In the genomic region with DNA sequence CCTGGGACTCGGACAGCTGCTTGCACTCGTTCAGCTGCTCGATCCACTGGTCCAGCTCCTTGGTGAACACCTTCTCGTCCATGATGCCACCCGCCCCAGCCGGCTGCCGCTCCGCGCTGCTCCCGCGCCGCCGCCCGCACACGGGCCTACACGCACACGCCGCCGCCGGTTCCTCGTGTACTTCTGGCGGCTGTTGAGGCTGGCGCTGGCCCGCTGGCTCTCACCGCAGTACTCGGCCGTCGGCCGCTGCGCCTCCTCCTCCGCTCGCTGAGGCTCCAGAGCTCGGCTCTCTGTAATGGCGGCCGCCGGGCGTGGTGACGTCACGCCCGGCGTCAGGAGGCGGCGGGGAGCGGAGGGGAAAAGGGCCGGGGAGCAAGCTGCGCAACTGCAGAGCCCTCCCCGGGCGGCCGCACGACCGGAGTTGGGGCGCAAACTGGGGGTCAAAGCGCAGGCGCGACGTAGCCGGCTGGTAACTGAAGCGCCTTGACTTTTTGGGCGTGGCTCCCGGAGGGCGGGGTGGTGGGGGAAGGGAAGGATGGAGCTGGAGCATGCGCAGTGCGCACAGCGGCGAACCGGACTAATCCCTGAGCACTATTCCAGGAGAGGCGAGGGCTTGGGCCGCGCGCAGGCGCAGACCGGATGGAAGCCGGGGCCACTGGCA, we compare ENCODE assay signal across 8 cellular contexts.
DNase-seq lines count a peak whose midpoint lies in the region; ATAC-seq and TF ChIP-seq lines count a peak whose summit lies in the region.

A gene (minus strand): TSS at position 294 of the 661 bp plus-strand sequence. CDS start 212 bp downstream, at position 82.

- peak within 1 kb of the TSS; percentile 99 for H3K4me3 Mint-ChIP-seq in central memory CD8-positive, alpha-beta T cell

- peak; percentile 94 for DNase-seq in AG09309 (ENCODE audit: low read depth)
- peak; percentile 95 to 97 for DNase-seq in NCI-H446 (lab: John Stamatoyannopoulos, UW)
- peak; percentile 98 for DNase-seq in activated CD4-positive, CD25-positive, alpha-beta regulatory T cell treated with anti-CD3 and anti-CD28 coated beads, Interleukin-2, amount 50 U/mL, for 16 hours (ENCODE audit: low read depth, low spot score)
- peak; percentile 99 for DNase-seq in central memory CD8-positive, alpha-beta T cell (ENCODE audit: low spot score in 2 of 2)
- peak; percentile 99 for DNase-seq in iris pigment epithelial cell (ENCODE audit: low read depth)
- DNase-seq in stimulated activated CD4-positive, alpha-beta T cell treated with anti-CD3 and anti-CD28 coated beads, Interleukin-12 subunit alpha, Interleukin-12 subunit beta, amount 100 ng/mL, for 4 hours = peak; percentile 99

- peak within 1 kb of the TSS; percentile 70 for H3K4me3 ChIP-seq in AG09309 (ENCODE audit: control insufficient read depth, low read depth, low read length)

- H3K4me1 Mint-ChIP-seq in central memory CD8-positive, alpha-beta T cell = peaks cover 52% of the 10 kb centered on the region

- peaks cover 22% of the 10 kb centered on the region for H3K36me3 Mint-ChIP-seq in central memory CD8-positive, alpha-beta T cell (ENCODE audit: insufficient read depth)

- no peaks in the 10 kb centered on the region for H3K27me3 Mint-ChIP-seq in central memory CD8-positive, alpha-beta T cell

- ATAC-seq in GM19025 (IDR thresholded peaks at IDR 0.05; ENCODE audit: low read depth, unreplicated experiment) (peak; percentile 78), HG03342 (IDR thresholded peaks at IDR 0.05; ENCODE audit: unreplicated experiment) (peak; percentile 80)
- peak; percentile 81 for ATAC-seq in central memory CD8-positive, alpha-beta T cell (replicated peaks; ENCODE audit: extremely low read depth, poor library complexity, severe bottlenecking)

- H3K27ac Mint-ChIP-seq in central memory CD8-positive, alpha-beta T cell (ENCODE audit: low read depth) = peak within 1 kb of the TSS; percentile 99

- no peaks in the 10 kb centered on the region for H3K9me3 Mint-ChIP-seq in central memory CD8-positive, alpha-beta T cell

- TF ChIP-seq CTCF in AG09309 (IDR thresholded peaks at IDR 0.05; ENCODE audit: control insufficient read depth, insufficient read depth, low read depth, low read length, missing control alignments) = no peak

Comparison
In these comparisons a context has a peak if more than half of its experiments do, and no peak if none do; other contexts are left out.
1. Peak in every context shown above with its lines: DNase-seq, ATAC-seq and H3K4me3 ChIP-seq.